Comparison of ENCODE assay signal across 8 cellular contexts in genomic region chr12:105357162-105357691, GRCh38. TPM values are rescaled to one million over a fixed set of nuclear protein-coding genes. Genes with fewer than 3 reads are reported as not detected.
DNase-seq lines count a peak whose midpoint lies in the region; ATAC-seq, FAIRE-seq and TF ChIP-seq lines count a peak whose summit lies in the region.

No MANE protein-coding gene starts in this region.

- H3K27ac ChIP-seq in effector memory CD4-positive, alpha-beta T cell (ENCODE audit: insufficient read depth, low read length, poor library complexity, severe bottlenecking), result no peak overlapping the region

- FAIRE-seq in frontal cortex (lab: Jason Lieb, UNC), result no peak

- no peaks in the 10 kb centered on the region for H3K27me3 Mint-ChIP-seq in chondrocyte (ENCODE audit: low read depth)

- H3K27ac Mint-ChIP-seq in chondrocyte (ENCODE audit: unreplicated experiment), result peak overlapping the region; percentile 27

- H3K9me3 Mint-ChIP-seq in chondrocyte (ENCODE audit: low read depth), result no peaks in the 10 kb centered on the region

- H3K36me3 ChIP-seq in effector memory CD4-positive, alpha-beta T cell (ENCODE audit: control insufficient read depth, insufficient read depth, low read length), result no peaks in the 10 kb centered on the region

- peaks cover 18% of the 10 kb centered on the region for H3K36me3 Mint-ChIP-seq in chondrocyte (ENCODE audit: low read depth)

- TF ChIP-seq CTCF in chondrocyte (IDR thresholded peaks at IDR 0.05), result no peak

- ATAC-seq in GM19468 (IDR thresholded peaks at IDR 0.05; ENCODE audit: extremely low read depth, unreplicated experiment) (peak; percentile 44), HG03442 (IDR thresholded peaks at IDR 0.05; ENCODE audit: unreplicated experiment) (peak; percentile 78)

- H3K4me3 ChIP-seq in effector memory CD4-positive, alpha-beta T cell (ENCODE audit: insufficient read depth, low read depth, low read length, poor library complexity, severe bottlenecking), result no peak overlapping the region

- DNase-seq in Daoy (ENCODE audit: low read depth) (peak; percentile 9), chondrocyte (ENCODE audit: low spot score) (no peak), NCI-H526 treated with DMSO at 0.1 percent for 48 hours (lab: John Stamatoyannopoulos, UW) (no peak), frontal cortex (ENCODE audit: low spot score in 2 of 2) (no peak)
- no peak for DNase-seq in activated effector memory CD4-positive, alpha-beta T cell treated with Interleukin-2 at 50 U/mL for 16 hours
- DNase-seq in effector memory CD4-positive, alpha-beta T cell, result no peak

- no peak overlapping the region for H3K4me3 Mint-ChIP-seq in chondrocyte (ENCODE audit: unreplicated experiment)

- H3K4me1 Mint-ChIP-seq in chondrocyte (ENCODE audit: low read depth), result peaks cover 52% of the 10 kb centered on the region

- H3K9me3 ChIP-seq in effector memory CD4-positive, alpha-beta T cell (ENCODE audit: control insufficient read depth, low read length), result no peaks in the 10 kb centered on the region

- H3K4me1 ChIP-seq in effector memory CD4-positive, alpha-beta T cell (ENCODE audit: control insufficient read depth, insufficient read depth, low read length, poor library complexity, severe bottlenecking), result no peaks in the 10 kb centered on the region

- H3K27me3 ChIP-seq in effector memory CD4-positive, alpha-beta T cell (replicated peaks; ENCODE audit: control insufficient read depth, insufficient read depth, low read length, poor library complexity, severe bottlenecking), result no peaks in the 10 kb centered on the region

RNA-seq across cellular contexts. Expression of gene C12orf75, which starts 26.7 kb away (rescaled TPM):
- total RNA-seq in Daoy (2014; rRNA removed; shearing (Covaris generic)), result 89.1 and 103 TPM in 2 replicates
- total RNA-seq in chondrocyte (189 to 310 TPM (median 286 TPM) in 3 replicates), frontal cortex (41.6 TPM)
